1 cellular context compared by ENCODE assay signal in the genomic region with DNA sequence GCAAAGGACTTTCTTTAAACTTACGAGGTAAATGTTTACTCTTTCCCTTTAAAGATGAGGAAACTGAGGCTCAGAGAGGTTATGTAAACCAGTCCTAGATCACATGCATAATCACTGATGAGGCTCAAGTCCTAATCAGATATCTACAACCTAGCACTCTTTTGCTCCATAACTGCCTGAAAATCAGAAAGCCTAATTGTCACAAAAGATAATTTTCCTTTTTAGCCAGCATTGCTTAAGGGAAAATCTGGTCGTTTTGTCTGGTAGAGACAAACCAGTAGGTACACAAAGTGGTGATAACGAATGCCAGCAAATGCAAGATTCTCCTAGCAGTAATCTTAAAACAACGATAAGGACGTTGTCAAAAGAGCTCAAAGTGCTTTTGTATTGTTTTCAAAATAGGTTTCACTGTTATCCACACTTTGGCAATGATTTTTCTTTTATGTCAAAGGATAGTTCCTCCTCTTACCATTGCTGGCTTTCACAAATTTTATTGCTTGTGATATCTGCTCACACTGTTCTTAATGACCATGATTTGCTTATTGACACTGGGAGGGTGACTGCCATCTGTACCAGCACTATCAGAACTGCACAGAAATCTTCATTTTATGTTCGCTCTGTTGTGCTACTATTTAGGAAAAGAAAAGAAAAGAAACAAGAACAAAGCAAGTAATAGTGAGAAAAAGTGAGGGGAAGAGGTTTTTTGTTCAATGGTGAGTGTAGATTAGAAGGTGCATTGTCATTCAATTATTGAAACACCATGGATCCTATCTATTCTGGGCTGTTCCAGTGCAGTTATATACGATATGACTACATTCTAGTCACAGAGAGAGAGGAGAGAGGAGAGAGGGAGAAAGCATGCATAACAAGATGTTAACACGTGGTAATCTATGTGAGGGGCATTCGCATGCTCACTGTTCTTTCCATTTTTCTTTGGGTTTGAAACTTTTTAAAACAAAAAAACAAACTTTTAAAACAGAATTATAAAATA.
TF ChIP-seq lines count a peak whose summit lies in the region.

No MANE protein-coding gene starts in this region.

TF ChIP-seq in K562, 482 proteins besides CTCF, POLR2A, EP300 and RAD21 (continued from another document):
- TF ChIP-seq MGA (IDR thresholded peaks at IDR 0.05) = peak; percentile 89
- peak; percentile 55; the same call in 1 of the 2 replicates for TF ChIP-seq SMARCA4 (IDR thresholded peaks at IDR 0.05)
- no peak for TF ChIP-seq KDM1A (IDR thresholded peaks at IDR 0.05)
- no peak for TF ChIP-seq ZNF239 (CRISPR knock-in tag; IDR thresholded peaks at IDR 0.05)
- no peak for TF ChIP-seq HDAC2 (IDR thresholded peaks at IDR 0.05)
- no peak for TF ChIP-seq CREB3 (tag; conservative IDR thresholded peaks at IDR 0.05; ENCODE audit: low read depth)
- no peak for TF ChIP-seq ZNF174 (CRISPR knock-in tag; IDR thresholded peaks at IDR 0.05)
- no peak for TF ChIP-seq THAP12 (CRISPR knock-in tag; IDR thresholded peaks at IDR 0.05)
- TF ChIP-seq SMARCA5 (IDR thresholded peaks at IDR 0.05) = no peak
- peak; percentile 69 for TF ChIP-seq MAFG (tag; conservative IDR thresholded peaks at IDR 0.05)
- no peak for TF ChIP-seq NFE2L1 (tag; IDR thresholded peaks at IDR 0.05; ENCODE audit: borderline replicate concordance, low read depth)
- TF ChIP-seq TEAD4 (IDR thresholded peaks at IDR 0.05; ENCODE audit: low read length) = 0 out of 2 replicates have a peak, but pooled peaks have one; percentile 11
- no peak for TF ChIP-seq TEAD4 (CRISPR knock-in tag; IDR thresholded peaks at IDR 0.05; ENCODE audit: borderline replicate concordance)
